8 cellular contexts compared by ENCODE assay signal in the genomic region with DNA sequence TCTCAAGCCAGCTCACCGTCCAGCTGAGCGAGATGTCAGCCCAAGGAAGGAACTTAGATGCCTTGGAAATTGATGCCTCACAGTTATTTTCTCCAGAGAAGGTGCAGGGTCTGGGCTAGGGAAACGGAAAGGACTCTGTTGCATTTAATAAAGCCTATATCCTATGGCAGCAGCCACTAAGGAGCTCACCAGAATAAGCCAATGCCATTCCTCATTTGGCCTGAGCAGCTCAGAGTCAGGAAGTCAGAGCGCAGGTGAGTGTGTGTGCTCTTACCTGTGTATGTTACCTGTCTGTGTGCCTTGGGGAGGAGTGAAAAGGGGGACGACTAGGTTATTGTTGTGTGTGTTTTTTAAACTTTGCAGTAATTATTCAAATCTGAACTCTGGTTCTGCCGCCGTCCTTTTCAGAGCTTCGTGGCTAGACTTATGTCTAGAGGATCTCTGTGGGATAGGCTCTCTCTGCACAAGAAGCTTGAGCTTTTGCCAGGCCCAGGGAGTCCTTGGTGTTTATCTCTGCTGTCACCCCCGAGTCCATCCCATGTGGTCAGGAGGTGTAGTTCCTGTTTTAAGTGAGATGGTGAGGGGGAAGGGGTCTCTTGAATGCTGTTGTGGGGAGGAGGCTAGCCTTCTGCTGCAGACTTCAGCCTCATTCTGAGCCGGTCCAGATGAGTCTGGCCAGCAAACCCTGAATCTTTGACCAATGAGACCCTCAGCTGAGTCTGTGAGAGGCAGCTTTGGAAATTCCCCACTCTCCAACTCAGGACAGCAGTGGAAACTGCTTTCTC. TPM values are rescaled to one million over a fixed set of nuclear protein-coding genes. Genes with fewer than 3 reads are reported as not detected.
DNase-seq lines count a peak whose midpoint lies in the region; ATAC-seq and TF ChIP-seq lines count a peak whose summit lies in the region.

No MANE protein-coding gene starts in this region.

- peak overlapping the region; percentile 78 for H3K27ac ChIP-seq in RWPE1
- peak overlapping the region; percentile 46 to 64 (median 54) for H3K27ac ChIP-seq in esophagus muscularis mucosa (replicated peaks in 1 of 4)
- H3K27ac ChIP-seq in tibial nerve, result peak overlapping the region in 1 of 4 donors; percentile 46

- CTCF ChIA-PET in RWPE1 (lab: Yijun Ruan, JAX), result interaction anchor here (0.5 to 7.5 kb wide), 20 partner anchors 9 to 326 kb away, joined by 3 to 166 read pairs (median 4); no protein-coding TSS in a partner anchor
- CTCF ChIA-PET in Caco-2 (lab: Charles Lee), result interaction anchor here (0.6 to 4.3 kb wide), 15 partner anchors 15 to 255 kb away, joined by 3 to 57 read pairs (median 4); no protein-coding TSS in a partner anchor

- H3K36me3 ChIP-seq in esophagus muscularis mucosa (no peaks in the 10 kb centered on the region), tibial nerve (no peaks in the 10 kb centered on the region), Caco-2 (ENCODE audit: control insufficient read depth, insufficient read depth, low read length) (no peaks in the 10 kb centered on the region)

- intact Hi-C loops in esophagus muscularis mucosa (cut with DNase I), result loop anchor here (2.0 kb wide), 1 partner anchor 21 kb away; no protein-coding TSS in a partner anchor
- intact Hi-C loops in Caco-2 (cut with micrococcal nuclease; ENCODE audit: unreplicated experiment), result loop anchor here (1.0 to 2.0 kb wide), 2 partner anchors 26 to 95 kb away; no protein-coding TSS in a partner anchor

- TF ChIP-seq EP300 in esophagus muscularis mucosa (IDR thresholded peaks at IDR 0.05), result no peak
- TF ChIP-seq EP300 in tibial nerve (IDR thresholded peaks at IDR 0.05), result no peak

- H3K27ac Mint-ChIP-seq in stimulated activated memory B cell treated with anti-CD40 and anti-IgM and Interleukin-4, amounts not matched to agents 10 μg/mL and 1 μg/mL and 100 μg/mL, for 72 hours, result no peak overlapping the region
- H3K27ac Mint-ChIP-seq in Caco-2 (ENCODE audit: unreplicated experiment), result no peak overlapping the region

- H3K27me3 ChIP-seq in esophagus muscularis mucosa, result no peaks in the 10 kb centered on the region
- H3K27me3 ChIP-seq in tibial nerve, result no peaks in the 10 kb centered on the region
- H3K27me3 ChIP-seq in Caco-2 (replicated peaks; ENCODE audit: control insufficient read depth, insufficient read depth, low read length), result no peaks in the 10 kb centered on the region

- H3K9me3 ChIP-seq in esophagus muscularis mucosa (no peaks in the 10 kb centered on the region), tibial nerve (no peaks in the 10 kb centered on the region), Caco-2 (no peaks in the 10 kb centered on the region)

- H3K4me3 ChIP-seq in esophagus muscularis mucosa (peak overlapping the region; percentile 60 to 81 (median 65)), tibial nerve (no peak overlapping the region), Caco-2 (ENCODE audit: low read depth, low read length) (no peak overlapping the region)

- POLR2A ChIA-PET in RWPE1 (lab: Yijun Ruan, JAX; ENCODE audit: low non-redundant PET) (interaction anchor here (0.6 to 0.8 kb wide), 2 partner anchors 26 to 50 kb away, joined by 3 read pairs; no protein-coding TSS in a partner anchor), Caco-2 (lab: Charles Lee) (interaction anchor here (0.5 kb wide), 1 partner anchor 95 kb away, joined by 3 read pairs; no protein-coding TSS in a partner anchor)

- no peak for ATAC-seq in stimulated activated memory B cell treated with anti-CD40 and anti-IgM and Interleukin-4, amounts not matched to agents 10 μg/mL and 1 μg/mL and 100 μg/mL, for 72 hours

- DNase-seq in NCI-H2196 (lab: John Stamatoyannopoulos, UW; ENCODE audit: unreplicated experiment) (peak; percentile 42), NCI-H2196 treated with DMSO at 0.1 percent for 48 hours (lab: John Stamatoyannopoulos, UW; ENCODE audit: unreplicated experiment) (no peak), RWPE1 (ENCODE audit: low spot score) (no peak), esophagus muscularis mucosa (ENCODE audit: extremely low spot score) (no peak), NCI-H2227 (lab: John Stamatoyannopoulos, UW; ENCODE audit: unreplicated experiment) (no peak), tibial nerve (ENCODE audit: low spot score in 2 of 2) (no peak), Caco-2 (no peak)

- WGBS in esophagus muscularis mucosa, result 43% methylated on average over 10 of the region's 10 CpGs
- 45 to 55% methylated on average over 10 of the region's 10 CpGs for WGBS in tibial nerve, 2 donors

- no TSS peak for BruUV-seq in Caco-2 (replicated peaks; lab: Mats Ljungman, UMichigan)

- TF ChIP-seq POLR2A in esophagus muscularis mucosa (IDR thresholded peaks at IDR 0.05; ENCODE audit: low read depth) (no peak), tibial nerve (IDR thresholded peaks at IDR 0.05) (no peak)

- H3K36me3 Mint-ChIP-seq in stimulated activated memory B cell treated with anti-CD40 and anti-IgM and Interleukin-4, amounts not matched to agents 10 μg/mL and 1 μg/mL and 100 μg/mL, for 72 hours, result no peaks in the 10 kb centered on the region
- H3K36me3 Mint-ChIP-seq in Caco-2 (ENCODE audit: insufficient read depth, unreplicated experiment), result no peaks in the 10 kb centered on the region

- peaks cover 50% of the 10 kb centered on the region for H3K4me1 Mint-ChIP-seq in stimulated activated memory B cell treated with anti-CD40 and anti-IgM and Interleukin-4, amounts not matched to agents 10 μg/mL and 1 μg/mL and 100 μg/mL, for 72 hours
- H3K4me1 Mint-ChIP-seq in Caco-2 (ENCODE audit: low read depth, unreplicated experiment), result peaks cover 7% of the 10 kb centered on the region

- no peaks in the 10 kb centered on the region for H3K9me3 Mint-ChIP-seq in stimulated activated memory B cell treated with anti-CD40 and anti-IgM and Interleukin-4, amounts not matched to agents 10 μg/mL and 1 μg/mL and 100 μg/mL, for 72 hours
- no peaks in the 10 kb centered on the region for H3K9me3 Mint-ChIP-seq in Caco-2 (ENCODE audit: unreplicated experiment)

- TF ChIP-seq CTCF in RWPE1 (conservative IDR thresholded peaks at IDR 0.05; ENCODE audit: low read depth) (no peak), esophagus muscularis mucosa (IDR thresholded peaks at IDR 0.05) (no peak), tibial nerve (IDR thresholded peaks at IDR 0.05) (no peak), Caco-2 (IDR thresholded peaks at IDR 0.05; ENCODE audit: insufficient read depth in 1 of 2, low read depth in 1 of 2, low read length in 1 of 2, severe bottlenecking in 1 of 2, unreplicated experiment in 1 of 2) (no peak)

- H3K27me3 Mint-ChIP-seq in stimulated activated memory B cell treated with anti-CD40 and anti-IgM and Interleukin-4, amounts not matched to agents 10 μg/mL and 1 μg/mL and 100 μg/mL, for 72 hours, result no peaks in the 10 kb centered on the region
- H3K27me3 Mint-ChIP-seq in Caco-2 (ENCODE audit: insufficient read depth, unreplicated experiment), result peaks cover 5% of the 10 kb centered on the region

- H3K4me1 ChIP-seq in esophagus muscularis mucosa (peaks cover 20 to 47% (median 42%) of the 10 kb centered on the region in 4 donors), tibial nerve (peaks cover 0 to 43% (median 10%) of the 10 kb centered on the region in 4 donors), Caco-2 (no peaks in the 10 kb centered on the region)

- peak overlapping the region; percentile 83 for H3K4me3 Mint-ChIP-seq in stimulated activated memory B cell treated with anti-CD40 and anti-IgM and Interleukin-4, amounts not matched to agents 10 μg/mL and 1 μg/mL and 100 μg/mL, for 72 hours
- H3K4me3 Mint-ChIP-seq in Caco-2 (ENCODE audit: unreplicated experiment), result no peak overlapping the region

RNA-seq across cellular contexts. Expression of gene TMCC2, which starts 2.4 kb away (rescaled TPM):
- total RNA-seq in esophagus muscularis mucosa (1 to 10 TPM; 4.1 to 8.2 (median 5.9) TPM), tibial nerve (1 to 10 TPM; 2.4 to 4.8 (median 2.7) TPM), Caco-2 (2022) (0.60 and 0.91 TPM in 2 replicates)

RNA-seq across cellular contexts. Expression of gene DSTYK, which starts 18.6 kb away (rescaled TPM):
- total RNA-seq in esophagus muscularis mucosa (10 to 100 TPM; 12.0 to 16.1 (median 13.9) TPM), tibial nerve (10 to 100 TPM; 10.5 to 15.5 (median 14.1) TPM), Caco-2 (2022) (6.2 and 6.3 TPM in 2 replicates)

Comparison
In these comparisons a context has a peak if more than half of its experiments do, and no peak if none do; other contexts are left out.
1. H3K4me3 ChIP-seq: peak in esophagus muscularis mucosa (4 of 4); none in tibial nerve (0 of 4) and Caco-2 (single experiment).